1 cellular context compared by ENCODE assay signal in genomic region chr19:7295912-7296486, GRCh38.
TF ChIP-seq lines count a peak whose summit lies in the region.

No MANE protein-coding gene starts in this region.

TF ChIP-seq in HepG2, 621 proteins besides CTCF, POLR2A, EP300 and RAD21 (continued from another document):
- TF ChIP-seq NR2F6 (IDR thresholded peaks at IDR 0.05) (no peak), NR2F6 (CRISPR knock-in tag; IDR thresholded peaks at IDR 0.05) (peak; percentile 64), FOXP4 (CRISPR knock-in tag; IDR thresholded peaks at IDR 0.05) (peak; percentile 35; the same call in 1 of the 2 replicates), ZNF468 (CRISPR knock-in tag; IDR thresholded peaks at IDR 0.05) (no peak), ZNF280D (CRISPR knock-in tag; IDR thresholded peaks at IDR 0.05) (peak; percentile 63), ADNP (CRISPR knock-in tag; IDR thresholded peaks at IDR 0.05) (0 out of 2 replicates have a peak, but pooled peaks have one; percentile 23), MED1 (CRISPR knock-in tag; IDR thresholded peaks at IDR 0.05) (peak; percentile 22; the same call in 1 of the 2 replicates), ZNF614 (CRISPR knock-in tag; IDR thresholded peaks at IDR 0.05; ENCODE audit: borderline replicate concordance) (no peak), ARID5B (CRISPR knock-in tag; IDR thresholded peaks at IDR 0.05) (peak; percentile 73), RCOR2 (CRISPR knock-in tag; IDR thresholded peaks at IDR 0.05) (0 out of 2 replicates have a peak, but pooled peaks have one; percentile 55), TEAD3 (CRISPR knock-in tag; optimal IDR thresholded peaks at IDR 0.05; ENCODE audit: borderline replicate concordance) (peak; percentile 70), ZBTB43 (CRISPR knock-in tag; conservative IDR thresholded peaks at IDR 0.05) (peak; percentile 69), HDAC2 (CRISPR knock-in tag; IDR thresholded peaks at IDR 0.05) (peak; percentile 31; the same call in 1 of the 2 replicates), JUN (CRISPR knock-in tag; IDR thresholded peaks at IDR 0.05) (no peak), RARA (CRISPR knock-in tag; IDR thresholded peaks at IDR 0.05) (peak; percentile 65; the same call in 1 of the 2 replicates), HHEX (CRISPR knock-in tag; IDR thresholded peaks at IDR 0.05) (0 out of 2 replicates have a peak, but pooled peaks have one; percentile 42), PBX3 (CRISPR knock-in tag; IDR thresholded peaks at IDR 0.05; ENCODE audit: borderline replicate concordance) (no peak), GATAD2A (CRISPR knock-in tag; IDR thresholded peaks at IDR 0.05) (peak; percentile 36)
